Comparison of ENCODE assay signal across 10 cellular contexts in genomic region chr13:39035799-39036198, GRCh38. TPM values are rescaled to one million over a fixed set of nuclear protein-coding genes. Genes with fewer than 3 reads are reported as not detected.
DNase-seq lines count a peak whose midpoint lies in the region; ATAC-seq and TF ChIP-seq lines count a peak whose summit lies in the region.
"Had no signal": no experiment of that assay in that cellular context is flagged by ENCODE, and none has a peak within 500 bp of the region (broad histone marks: within the 10 kb centered on the region; RNA-seq: fewer than 3 reads in every experiment).

No MANE protein-coding gene starts in this region.

- H3K27me3 ChIP-seq in HUES6 (ENCODE audit: control insufficient read depth, insufficient read depth, low read length) (no peaks in the 10 kb centered on the region), mammary epithelial cell (ENCODE audit: insufficient read depth, low read length) (no peaks in the 10 kb centered on the region), mononuclear cell (ENCODE audit: insufficient read depth, low read length) (no peaks in the 10 kb centered on the region)

- CTCF ChIA-PET in AG04449 (lab: Yijun Ruan, JAX), result interaction anchor here (0.9 to 3.6 kb wide), 3 partner anchors 12 to 15 kb away, joined by 3 to 16 read pairs (median 3); no protein-coding TSS in a partner anchor
- CTCF ChIA-PET in mammary epithelial cell (lab: Charles Lee; ENCODE audit: low non-redundant PET), result no interaction called here

- peaks cover 14% of the 10 kb centered on the region; the same call in 1 of the 2 replicates for H3K4me1 ChIP-seq in HUES6 (ENCODE audit: control insufficient read depth, insufficient read depth, low read length)
- peaks cover 11% of the 10 kb centered on the region for H3K4me1 ChIP-seq in mammary epithelial cell (ENCODE audit: insufficient read depth, low read length)
- peaks cover 53% of the 10 kb centered on the region for H3K4me1 ChIP-seq in mononuclear cell (ENCODE audit: insufficient read depth, low read length)

- H3K9me3 ChIP-seq in HUES6 (ENCODE audit: control insufficient read depth, insufficient read depth, low read depth, low read length), result no peaks in the 10 kb centered on the region
- no peaks in the 10 kb centered on the region for H3K9me3 ChIP-seq in mammary epithelial cell (replicated peaks; ENCODE audit: insufficient read depth, low read length)
- H3K9me3 ChIP-seq in mononuclear cell (ENCODE audit: low read depth, low read length), result no peaks in the 10 kb centered on the region

- DNase-seq in AG04449 (ENCODE audit: low read depth, low spot score), result no peak
- no peak for DNase-seq in mammary epithelial cell
- no peak for DNase-seq in NCI-H1105 (lab: John Stamatoyannopoulos, UW)
- no peak for DNase-seq in NCI-H446 (lab: John Stamatoyannopoulos, UW)
- DNase-seq: amniotic stem cell, NCI-H1092 had no signal

- no peak overlapping the region for H2AFZ ChIP-seq in mammary epithelial cell (ENCODE audit: low read depth, low read length)

- no peak overlapping the region for H3K27ac ChIP-seq in HUES6 (ENCODE audit: low read depth, low read length)
- peak overlapping the region; percentile 77 for H3K27ac ChIP-seq in mammary epithelial cell (ENCODE audit: insufficient read depth, low read depth, low read length)

- H3K9ac ChIP-seq in HUES6 (ENCODE audit: low read length), result peak overlapping the region; percentile 90
- H3K9ac ChIP-seq in mammary epithelial cell (ENCODE audit: insufficient read depth, low read length), result peak overlapping the region; percentile 88

- TF ChIP-seq CTCF in AG04449 (IDR thresholded peaks at IDR 0.05; ENCODE audit: insufficient read depth, low read length, missing control alignments) (no peak), mammary epithelial cell (conservative IDR thresholded peaks at IDR 0.05 in 1 of 2, IDR thresholded peaks at IDR 0.05 in 1 of 2; ENCODE audit: extremely low read depth in 1 of 2, insufficient read depth in 1 of 2, low read depth in 1 of 2, low read length in 2 of 2) (no peak)

- H3K79me2 ChIP-seq in mammary epithelial cell (ENCODE audit: insufficient read depth, low read length), result peaks cover 80% of the 10 kb centered on the region

- peak overlapping the region; percentile 95 for H3K4me2 ChIP-seq in mammary epithelial cell (ENCODE audit: insufficient read depth, low read depth, low read length)

- no peaks in the 10 kb centered on the region for H4K20me1 ChIP-seq in mammary epithelial cell (ENCODE audit: insufficient read depth, low read length)

- WGBS in mammary epithelial cell (ENCODE audit: low coverage, missing lambda C conversion rate), result 42% methylated on average over 2 of the region's 2 CpGs

- intact Hi-C loops in mammary epithelial cell (cut with micrococcal nuclease), result loop anchor here (5.0 kb wide), 4 partner anchors 83 to 1137 kb away; partner anchors contain the start of genes COG6 and LHFPL6

- POLR2A ChIA-PET in AG04449 (lab: Yijun Ruan, JAX), result no interaction called here

- dilution Hi-C loops in mammary epithelial cell (cut with HindIII; ENCODE audit: low sequenced_read_pairs), result no loop called here

- peaks cover 9% of the 10 kb centered on the region for H3K36me3 ChIP-seq in HUES6 (ENCODE audit: control insufficient read depth, insufficient read depth, low read length)
- peaks cover 3% of the 10 kb centered on the region for H3K36me3 ChIP-seq in mammary epithelial cell (ENCODE audit: insufficient read depth, low read length)

- BruUV-seq in mammary epithelial cell (replicated peaks; lab: Mats Ljungman, UMichigan), result no TSS peak

- H3K4me3 ChIP-seq in AG04449 (ENCODE audit: low read depth, low read length) (peak overlapping the region; percentile 16), HUES6 (ENCODE audit: low read depth, low read length) (peak overlapping the region; percentile 76), mammary epithelial cell (replicated peaks in 1 of 3; ENCODE audit: insufficient read depth in 1 of 3, low read depth in 2 of 3, low read length in 3 of 3) (peak overlapping the region; percentile 74 to 98 (median 77)), mononuclear cell (ENCODE audit: low read length) (peak overlapping the region; percentile 93)

- in situ Hi-C loops in mammary epithelial cell (cut with MboI; ENCODE audit: low sequenced_read_pairs in 2 of 2), result loop anchor here in 1 of 2 donors (25.0 kb wide), 1 partner anchor 577 kb away; the partner anchor contains the start of gene LHFPL6

- no peak for ATAC-seq in GM21390 (IDR thresholded peaks at IDR 0.05; ENCODE audit: unreplicated experiment)
- ATAC-seq in GM21576 (IDR thresholded peaks at IDR 0.05; ENCODE audit: unreplicated experiment), result no peak

RNA-seq across cellular contexts. Expression of gene PROSER1, which starts 2.1 kb away (rescaled TPM):
- total RNA-seq in mammary epithelial cell (10 to 100 TPM; 22.3 to 52.4 TPM), mononuclear cell (45.2 TPM)
- 10.6 TPM for polyA plus RNA-seq in mammary epithelial cell
- 15.0 TPM for polyA minus RNA-seq in mammary epithelial cell

RNA-seq across cellular contexts. Expression of gene NHLRC3, which starts 2.5 kb away (rescaled TPM):
- total RNA-seq in mammary epithelial cell (10 to 100 TPM; 15.9 to 30.7 TPM), mononuclear cell (9.9 TPM)
- 6.5 TPM for polyA plus RNA-seq in mammary epithelial cell
- polyA minus RNA-seq in mammary epithelial cell, result 2.2 TPM

RNA-seq across cellular contexts. Expression of gene STOML3, which starts 45.2 kb away (rescaled TPM):
- total RNA-seq in mammary epithelial cell (not detected), mononuclear cell (not detected)
- polyA plus RNA-seq in mammary epithelial cell, result not detected
- not detected for polyA minus RNA-seq in mammary epithelial cell

Comparison
In these comparisons a context has a peak if more than half of its experiments do, and no peak if none do; other contexts are left out.
1. H3K4me3 ChIP-seq: peak in every context shown above with its lines; median percentile 93 in mononuclear cell; 77 in mammary epithelial cell; 76 in HUES6; 16 in AG04449.